Comparison of ENCODE assay signal across 8 cellular contexts in genomic region chr1:76868154-76868882, GRCh38. TPM values are rescaled to one million over a fixed set of nuclear protein-coding genes. Genes with fewer than 3 reads are reported as not detected.
DNase-seq lines count a peak whose midpoint lies in the region; ATAC-seq and TF ChIP-seq lines count a peak whose summit lies in the region.

No MANE protein-coding gene starts in this region.

- H3K27ac ChIP-seq in A673 (ENCODE audit: low read depth, low read length, poor library complexity, severe bottlenecking) (no peak overlapping the region), MM.1S (ENCODE audit: low read length) (no peak overlapping the region), left ventricle myocardium inferior (replicated peaks) (no peak overlapping the region), rectal smooth muscle tissue (ENCODE audit: low read depth, low read length) (no peak overlapping the region)

- peak overlapping the region; percentile 66 for H3K4me3 Mint-ChIP-seq in activated naive CD8-positive, alpha-beta T cell treated with anti-CD3 and anti-CD28 coated beads, Interleukin-2, amount 50 U/mL, for 24 hours

- peaks cover 6% of the 10 kb centered on the region for H3K4me1 ChIP-seq in A673 (ENCODE audit: insufficient read depth, low read length, poor library complexity, severe bottlenecking)
- H3K4me1 ChIP-seq in MM.1S (ENCODE audit: low read length) = no peaks in the 10 kb centered on the region
- H3K4me1 ChIP-seq in left ventricle myocardium inferior = peaks cover 24% of the 10 kb centered on the region
- peaks cover 4% of the 10 kb centered on the region for H3K4me1 ChIP-seq in rectal smooth muscle tissue (ENCODE audit: control insufficient read depth, insufficient read depth, low read length)

- intact Hi-C loops in A673 (cut with micrococcal nuclease; ENCODE audit: unreplicated experiment) (loop anchor here (10.0 kb wide), 1 partner anchor 534 kb away; no protein-coding TSS in a partner anchor), left ventricle myocardium inferior (cut with micrococcal nuclease) (no loop called here)

- H3K9me3 ChIP-seq in A673 (ENCODE audit: low read depth, low read length, poor library complexity, severe bottlenecking) = no peaks in the 10 kb centered on the region
- H3K9me3 ChIP-seq in MM.1S (replicated peaks; ENCODE audit: insufficient read depth, low read length) = no peaks in the 10 kb centered on the region
- H3K9me3 ChIP-seq in left ventricle myocardium inferior (replicated peaks) = no peaks in the 10 kb centered on the region

- CTCF ChIA-PET in A673 (lab: Charles Lee) = no interaction called here

- TF ChIP-seq CTCF in A673 (conservative IDR thresholded peaks at IDR 0.05; ENCODE audit: low read depth, low read length) (0 out of 2 replicates have a peak, but pooled peaks have one; percentile 22), MM.1S (IDR thresholded peaks at IDR 0.05; ENCODE audit: low read length) (peak; percentile 25), left ventricle myocardium inferior (IDR thresholded peaks at IDR 0.05; ENCODE audit: borderline replicate concordance) (peak; percentile 4)

- no peaks in the 10 kb centered on the region for H4K20me1 ChIP-seq in MM.1S (ENCODE audit: insufficient read depth, low read length)

- peaks cover 5% of the 10 kb centered on the region for H3K9me3 Mint-ChIP-seq in activated naive CD8-positive, alpha-beta T cell treated with anti-CD3 and anti-CD28 coated beads, Interleukin-2, amount 50 U/mL, for 24 hours

- no peaks in the 10 kb centered on the region for H3K36me3 ChIP-seq in A673 (ENCODE audit: insufficient read depth, low read length, poor library complexity, severe bottlenecking)
- H3K36me3 ChIP-seq in MM.1S (replicated peaks; ENCODE audit: insufficient read depth, low read length) = no peaks in the 10 kb centered on the region
- H3K36me3 ChIP-seq in left ventricle myocardium inferior = no peaks in the 10 kb centered on the region
- H3K36me3 ChIP-seq in rectal smooth muscle tissue (ENCODE audit: control insufficient read depth, insufficient read depth, low read length) = peaks cover 3% of the 10 kb centered on the region

- peak overlapping the region; percentile 75 for H3K4me2 ChIP-seq in MM.1S (ENCODE audit: low read depth, low read length)

- no peaks in the 10 kb centered on the region for H3F3A ChIP-seq in MM.1S (ENCODE audit: insufficient read depth, low read length)

- H3K9me2 ChIP-seq in MM.1S (replicated peaks; ENCODE audit: insufficient read depth, low read length) = no peaks in the 10 kb centered on the region

- peak overlapping the region; percentile 67; the same call in 1 of the 2 replicates for H2AFZ ChIP-seq in MM.1S (ENCODE audit: low read length)

- no peak overlapping the region for H3K27ac Mint-ChIP-seq in activated naive CD8-positive, alpha-beta T cell treated with anti-CD3 and anti-CD28 coated beads, Interleukin-2, amount 50 U/mL, for 24 hours

- no peaks in the 10 kb centered on the region for H3K79me2 ChIP-seq in MM.1S (ENCODE audit: low read length)

- peak; percentile 61 for ATAC-seq in GM18511 (IDR thresholded peaks at IDR 0.05; ENCODE audit: unreplicated experiment)
- ATAC-seq in activated naive CD8-positive, alpha-beta T cell treated with anti-CD3 and anti-CD28 coated beads, Interleukin-2, amount 50 U/mL, for 24 hours = peak; percentile 78
- ATAC-seq in HG03045 (IDR thresholded peaks at IDR 0.05; ENCODE audit: unreplicated experiment) = no peak

- H3K4me3 ChIP-seq in A673 (ENCODE audit: low read depth, low read length, poor library complexity, severe bottlenecking) (peak overlapping the region; percentile 36), MM.1S (ENCODE audit: low read length) (peak overlapping the region; percentile 50), left ventricle myocardium inferior (peak overlapping the region; percentile 60), rectal smooth muscle tissue (ENCODE audit: low read length) (peak overlapping the region; percentile 75)

- DNase-seq in A673 (ENCODE audit: low spot score) = peak; percentile 27
- peak; percentile 29 for DNase-seq in MM.1S
- peak; percentile 16 for DNase-seq in activated naive CD8-positive, alpha-beta T cell treated with anti-CD3 and anti-CD28 coated beads, Interleukin-2, amount 50 U/mL, for 24 hours
- DNase-seq in left ventricle myocardium inferior = no peak
- DNase-seq in HUDEP-2 (lab: John Stamatoyannopoulos, UW; ENCODE audit: unreplicated experiment in 76 of 76) = no peak

- no TSS peak for BruUV-seq in A673 (replicated peaks; lab: Mats Ljungman, UMichigan)

- peaks cover 84% of the 10 kb centered on the region for H3K27me3 ChIP-seq in A673 (replicated peaks; ENCODE audit: insufficient read depth, low read depth, low read length, poor library complexity)
- H3K27me3 ChIP-seq in MM.1S (replicated peaks; ENCODE audit: insufficient read depth, low read length) = no peaks in the 10 kb centered on the region
- peaks cover 91% of the 10 kb centered on the region for H3K27me3 ChIP-seq in left ventricle myocardium inferior (ENCODE audit: low read depth)
- no peaks in the 10 kb centered on the region for H3K27me3 ChIP-seq in rectal smooth muscle tissue (ENCODE audit: control insufficient read depth, insufficient read depth, low read length)

- H3K9ac ChIP-seq in MM.1S (ENCODE audit: low read length) (no peak overlapping the region), rectal smooth muscle tissue (ENCODE audit: low read length) (no peak overlapping the region)

- peaks cover 66% of the 10 kb centered on the region for H3K27me3 Mint-ChIP-seq in activated naive CD8-positive, alpha-beta T cell treated with anti-CD3 and anti-CD28 coated beads, Interleukin-2, amount 50 U/mL, for 24 hours

- POLR2A ChIA-PET in A673 (lab: Charles Lee; ENCODE audit: low non-redundant PET) = no interaction called here

- no peaks in the 10 kb centered on the region for H3K36me3 Mint-ChIP-seq in activated naive CD8-positive, alpha-beta T cell treated with anti-CD3 and anti-CD28 coated beads, Interleukin-2, amount 50 U/mL, for 24 hours (ENCODE audit: low read depth)

- H3K4me1 Mint-ChIP-seq in activated naive CD8-positive, alpha-beta T cell treated with anti-CD3 and anti-CD28 coated beads, Interleukin-2, amount 50 U/mL, for 24 hours = peaks cover 5% of the 10 kb centered on the region

RNA-seq across cellular contexts. Expression of gene ST6GALNAC5, which starts 1.0 kb away (rescaled TPM):
- total RNA-seq in A673 (2021) (not detected in 2 replicates), left ventricle myocardium inferior (0.41 TPM)

Comparison
In these comparisons a context has a peak if more than half of its experiments do, and no peak if none do; other contexts are left out.
1. DNase-seq: peak in A673 (single experiment), MM.1S (single experiment) and activated naive CD8-positive, alpha-beta T cell treated with anti-CD3 and anti-CD28 coated beads, Interleukin-2, amount 50 U/mL, for 24 hours (single experiment); none in left ventricle myocardium inferior (single experiment) and HUDEP-2 (0 of 76).
2. Peak in every context shown above with its lines, with median percentiles within 50 percentile points of each other: H3K4me3 ChIP-seq and CTCF ChIP-seq.